Comparison of ENCODE assay signal across 31 cellular contexts in the genomic region with DNA sequence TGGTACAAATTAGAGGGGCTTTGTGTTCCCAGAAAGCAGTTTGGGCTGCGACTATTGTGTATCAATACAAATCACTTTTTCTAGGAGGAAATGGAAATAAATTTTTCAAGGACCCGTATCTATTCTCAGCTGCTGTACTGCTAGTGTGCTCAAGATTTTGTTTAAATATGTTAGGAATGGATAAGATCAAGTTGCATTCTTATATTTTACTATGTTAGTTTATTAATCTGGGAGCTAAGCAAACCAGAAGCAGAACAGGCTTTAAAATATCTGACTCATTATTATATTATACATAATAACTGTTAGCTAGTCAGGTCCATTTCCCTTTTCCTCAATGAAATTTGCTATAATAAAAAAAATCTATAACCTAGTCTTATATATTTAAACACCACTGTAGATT.
"Had no signal": no experiment of that assay in that cellular context is flagged by ENCODE, and none has a peak within 500 bp of the region (broad histone marks: within the 10 kb centered on the region; RNA-seq: fewer than 3 reads in every experiment).

No MANE protein-coding gene starts in this region.

- DNase-seq: activated CD4-positive, alpha-beta memory T cell treated with anti-CD3 and anti-CD28 coated beads, Interleukin-2, amount 10 ng/mL, durations not matched to agents 7 days and 5 days; activated CD4-positive, alpha-beta T cell treated with anti-CD3 and anti-CD28 coated beads, Interleukin-2, amount 10 ng/mL, durations not matched to agents 7 days and 5 days; activated CD8-positive, alpha-beta memory T cell treated with anti-CD3 and anti-CD28 coated beads, Interleukin-2, amount 50 U/mL, for 48 hours; activated gamma-delta T cell; activated naive CD4-positive, alpha-beta T cell treated with anti-CD3 and anti-CD28 coated beads, Interleukin-2, amount 10 ng/mL, durations not matched to agents 7 days and 5 days; activated naive CD8-positive, alpha-beta T cell treated with anti-CD3 and anti-CD28 coated beads, Interleukin-2, amount 10 ng/mL, durations not matched to agents 7 days and 5 days; activated T-cell treated with anti-CD3 and anti-CD28 coated beads, Interleukin-2, amount 50 U/mL, for 24 hours; cerebellar nuclear complex; colonic mucosa; dorsolateral prefrontal cortex; effector memory CD4-positive, alpha-beta T cell; erythroblast; gastrocnemius medialis; glutamatergic neuron; islet precursor cell; midbrain; naive thymus-derived CD4-positive, alpha-beta T cell; spleen; stimulated activated naive CD4-positive, alpha-beta T cell treated with Interleukin-2 at 50 U/mL for 16 hours; T-helper 17 cell; T1000; transverse colon; uterus; WERI-Rb-1 had no signal

- H3K27ac ChIP-seq: ascending aorta, cardiac muscle cell, colonic mucosa, dorsolateral prefrontal cortex, gastrocnemius medialis, hepatocyte, parathyroid adenoma, right atrium auricular region, spleen, transverse colon, uterus, WERI-Rb-1 had no signal

- H3K27me3 ChIP-seq: ascending aorta, cardiac muscle cell, colonic mucosa, dorsolateral prefrontal cortex, gastrocnemius medialis, hepatocyte, right atrium auricular region, spleen, transverse colon, uterus had no signal

- H3K4me1 Mint-ChIP-seq: activated CD4-positive, alpha-beta memory T cell treated with anti-CD3 and anti-CD28 coated beads, Interleukin-2, amount 10 ng/mL, durations not matched to agents 7 days and 5 days; activated CD4-positive, alpha-beta T cell treated with anti-CD3 and anti-CD28 coated beads, Interleukin-2, amount 10 ng/mL, durations not matched to agents 7 days and 5 days; activated naive CD4-positive, alpha-beta T cell treated with anti-CD3 and anti-CD28 coated beads, Interleukin-2, amount 10 ng/mL, durations not matched to agents 7 days and 5 days; activated naive CD8-positive, alpha-beta T cell treated with anti-CD3 and anti-CD28 coated beads, Interleukin-2, amount 10 ng/mL, durations not matched to agents 7 days and 5 days; brain; naive thymus-derived CD4-positive, alpha-beta T cell; T-helper 17 cell had no signal

- H3K36me3 ChIP-seq: ascending aorta, cardiac muscle cell, colonic mucosa, gastrocnemius medialis, right atrium auricular region, spleen, transverse colon, uterus, WERI-Rb-1 had no signal

- H3K4me1 ChIP-seq: ascending aorta, colonic mucosa, gastrocnemius medialis, parathyroid adenoma, right atrium auricular region, spleen, transverse colon, uterus had no signal

- H3K36me3 Mint-ChIP-seq: activated naive CD4-positive, alpha-beta T cell treated with anti-CD3 and anti-CD28 coated beads, Interleukin-2, amount 10 ng/mL, durations not matched to agents 7 days and 5 days; activated naive CD8-positive, alpha-beta T cell treated with anti-CD3 and anti-CD28 coated beads, Interleukin-2, amount 10 ng/mL, durations not matched to agents 7 days and 5 days; brain had no signal

- ATAC-seq: activated CD4-positive, CD25-positive, alpha-beta regulatory T cell treated with anti-CD3 and anti-CD28 coated beads, Interleukin-2, amount 50 U/mL, for 24 hours; gastrocnemius medialis; naive thymus-derived CD4-positive, alpha-beta T cell; T-helper 17 cell had no signal

- H3K9me3 ChIP-seq: ascending aorta, colonic mucosa, gastrocnemius medialis, right atrium auricular region, spleen, transverse colon, uterus had no signal

- H3K9me3 Mint-ChIP-seq: activated CD4-positive, alpha-beta memory T cell treated with anti-CD3 and anti-CD28 coated beads, Interleukin-2, amount 10 ng/mL, durations not matched to agents 7 days and 5 days; activated CD4-positive, alpha-beta T cell treated with anti-CD3 and anti-CD28 coated beads, Interleukin-2, amount 10 ng/mL, durations not matched to agents 7 days and 5 days; activated naive CD4-positive, alpha-beta T cell treated with anti-CD3 and anti-CD28 coated beads, Interleukin-2, amount 10 ng/mL, durations not matched to agents 7 days and 5 days; activated naive CD8-positive, alpha-beta T cell treated with anti-CD3 and anti-CD28 coated beads, Interleukin-2, amount 10 ng/mL, durations not matched to agents 7 days and 5 days; activated T-cell treated with anti-CD3 and anti-CD28 coated beads, Interleukin-2, amount 50 U/mL, for 24 hours; brain; naive thymus-derived CD4-positive, alpha-beta T cell had no signal

- H3K4me3 Mint-ChIP-seq: activated CD4-positive, alpha-beta memory T cell treated with anti-CD3 and anti-CD28 coated beads, Interleukin-2, amount 10 ng/mL, durations not matched to agents 7 days and 5 days; activated CD4-positive, alpha-beta T cell treated with anti-CD3 and anti-CD28 coated beads, Interleukin-2, amount 10 ng/mL, durations not matched to agents 7 days and 5 days; activated naive CD4-positive, alpha-beta T cell treated with anti-CD3 and anti-CD28 coated beads, Interleukin-2, amount 10 ng/mL, durations not matched to agents 7 days and 5 days; activated naive CD8-positive, alpha-beta T cell treated with anti-CD3 and anti-CD28 coated beads, Interleukin-2, amount 10 ng/mL, durations not matched to agents 7 days and 5 days; activated T-cell treated with anti-CD3 and anti-CD28 coated beads, Interleukin-2, amount 50 U/mL, for 24 hours; brain; naive thymus-derived CD4-positive, alpha-beta T cell; T-helper 17 cell had no signal

- H3K27me3 Mint-ChIP-seq: activated CD4-positive, alpha-beta memory T cell treated with anti-CD3 and anti-CD28 coated beads, Interleukin-2, amount 10 ng/mL, durations not matched to agents 7 days and 5 days; activated CD4-positive, alpha-beta T cell treated with anti-CD3 and anti-CD28 coated beads, Interleukin-2, amount 10 ng/mL, durations not matched to agents 7 days and 5 days; activated naive CD4-positive, alpha-beta T cell treated with anti-CD3 and anti-CD28 coated beads, Interleukin-2, amount 10 ng/mL, durations not matched to agents 7 days and 5 days; activated T-cell treated with anti-CD3 and anti-CD28 coated beads, Interleukin-2, amount 50 U/mL, for 24 hours; naive thymus-derived CD4-positive, alpha-beta T cell; T-helper 17 cell had no signal

- H3K27ac Mint-ChIP-seq: activated CD4-positive, alpha-beta memory T cell treated with anti-CD3 and anti-CD28 coated beads, Interleukin-2, amount 10 ng/mL, durations not matched to agents 7 days and 5 days; activated CD4-positive, alpha-beta T cell treated with anti-CD3 and anti-CD28 coated beads, Interleukin-2, amount 10 ng/mL, durations not matched to agents 7 days and 5 days; activated naive CD4-positive, alpha-beta T cell treated with anti-CD3 and anti-CD28 coated beads, Interleukin-2, amount 10 ng/mL, durations not matched to agents 7 days and 5 days; activated naive CD8-positive, alpha-beta T cell treated with anti-CD3 and anti-CD28 coated beads, Interleukin-2, amount 10 ng/mL, durations not matched to agents 7 days and 5 days; activated T-cell treated with anti-CD3 and anti-CD28 coated beads, Interleukin-2, amount 50 U/mL, for 24 hours; brain; naive thymus-derived CD4-positive, alpha-beta T cell; T-helper 17 cell had no signal

- H3K4me3 ChIP-seq: ascending aorta, cardiac muscle cell, colonic mucosa, dorsolateral prefrontal cortex, gastrocnemius medialis, hepatocyte, right atrium auricular region, spleen, transverse colon, uterus had no signal
